1 cellular context compared by ENCODE assay signal in the genomic region with DNA sequence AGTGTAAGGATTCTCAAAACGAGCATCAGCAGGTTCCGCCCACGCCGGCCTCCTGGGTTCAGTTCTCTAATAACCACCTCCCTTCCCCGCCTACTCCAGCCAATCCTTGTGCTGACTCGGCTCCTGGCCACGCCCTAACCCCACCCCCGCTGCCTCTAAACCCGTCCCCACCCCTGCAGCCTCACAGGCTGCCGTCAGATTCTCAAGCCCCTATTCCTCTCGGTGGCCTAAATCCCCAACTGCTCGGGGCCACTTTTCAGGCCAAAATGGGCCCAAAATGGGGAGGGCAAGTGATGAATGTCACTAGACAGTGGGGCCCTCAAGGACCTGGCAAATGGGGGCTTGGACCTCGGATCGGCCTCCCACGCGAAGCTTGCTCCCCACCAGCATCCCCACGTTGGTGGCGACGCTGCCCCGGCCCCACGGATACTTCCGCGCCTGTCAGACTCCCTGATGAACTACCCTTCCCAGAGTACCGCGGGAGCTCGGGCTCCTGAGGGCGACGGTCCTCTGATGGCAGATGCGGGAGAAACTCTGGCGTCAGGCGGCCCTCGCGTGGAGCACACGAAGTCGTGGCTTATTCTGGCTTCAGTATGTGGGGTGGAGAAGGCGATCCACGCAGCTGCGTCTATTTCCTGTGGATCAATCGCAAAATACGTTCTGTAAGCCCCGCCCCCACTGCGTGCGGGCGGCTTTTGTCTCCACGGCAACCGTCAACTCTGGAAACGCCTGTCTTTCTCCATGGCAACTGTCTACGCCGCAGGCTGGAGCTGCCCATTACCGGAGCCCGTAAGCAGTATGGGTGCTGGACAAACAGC.
TF ChIP-seq lines count a peak whose summit lies in the region.

No MANE protein-coding gene starts in this region.

TF ChIP-seq in HEK293, 187 proteins besides CTCF, POLR2A, EP300 and RAD21 (continued from another document):
- TF ChIP-seq, protein P1, sequence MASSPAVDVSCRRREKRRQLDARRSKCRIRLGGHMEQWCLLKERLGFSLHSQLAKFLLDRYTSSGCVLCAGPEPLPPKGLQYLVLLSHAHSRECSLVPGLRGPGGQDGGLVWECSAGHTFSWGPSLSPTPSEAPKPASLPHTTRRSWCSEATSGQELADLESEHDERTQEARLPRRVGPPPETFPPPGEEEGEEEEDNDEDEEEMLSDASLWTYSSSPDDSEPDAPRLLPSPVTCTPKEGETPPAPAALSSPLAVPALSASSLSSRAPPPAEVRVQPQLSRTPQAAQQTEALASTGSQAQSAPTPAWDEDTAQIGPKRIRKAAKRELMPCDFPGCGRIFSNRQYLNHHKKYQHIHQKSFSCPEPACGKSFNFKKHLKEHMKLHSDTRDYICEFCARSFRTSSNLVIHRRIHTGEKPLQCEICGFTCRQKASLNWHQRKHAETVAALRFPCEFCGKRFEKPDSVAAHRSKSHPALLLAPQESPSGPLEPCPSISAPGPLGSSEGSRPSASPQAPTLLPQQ (tag by site-specific recombination; IDR thresholded peaks at IDR 0.05) = peak; percentile 79
- TF ChIP-seq ZNF585B (tag by site-specific recombination; IDR thresholded peaks at IDR 0.05) = no peak
- no peak for TF ChIP-seq ZNF280C (tag by site-specific recombination; IDR thresholded peaks at IDR 0.05)
- TF ChIP-seq ZNF335 (tag by site-specific recombination; conservative IDR thresholded peaks at IDR 0.05) = peak; percentile 99
- no peak for TF ChIP-seq ZNF514 (tag by site-specific recombination; IDR thresholded peaks at IDR 0.05)
- peak; percentile 55 for TF ChIP-seq KLF16 (tag by site-specific recombination; IDR thresholded peaks at IDR 0.05)
- 0 out of 2 replicates have a peak, but pooled peaks have one; percentile 66 for TF ChIP-seq ZNF785 (tag by site-specific recombination; IDR thresholded peaks at IDR 0.05)
- peak; percentile 77 for TF ChIP-seq ZBTB48 (tag by site-specific recombination; IDR thresholded peaks at IDR 0.05)
- TF ChIP-seq MYNN (tag by site-specific recombination; IDR thresholded peaks at IDR 0.05; ENCODE audit: borderline replicate concordance) = peak; percentile 95
- peak; percentile 12; the same call in 1 of the 2 replicates for TF ChIP-seq ZSCAN30 (tag by site-specific recombination; IDR thresholded peaks at IDR 0.05)
- TF ChIP-seq KLF9 (tag by site-specific recombination; IDR thresholded peaks at IDR 0.05; ENCODE audit: low read depth) = peak; percentile 56
- TF ChIP-seq ZEB2 (tag by site-specific recombination; IDR thresholded peaks at IDR 0.05) = peak; percentile 67; the same call in 1 of the 2 replicates
- peak; percentile 81 for TF ChIP-seq ZFHX2 (tag by site-specific recombination; conservative IDR thresholded peaks at IDR 0.05)
- TF ChIP-seq, protein P2, sequence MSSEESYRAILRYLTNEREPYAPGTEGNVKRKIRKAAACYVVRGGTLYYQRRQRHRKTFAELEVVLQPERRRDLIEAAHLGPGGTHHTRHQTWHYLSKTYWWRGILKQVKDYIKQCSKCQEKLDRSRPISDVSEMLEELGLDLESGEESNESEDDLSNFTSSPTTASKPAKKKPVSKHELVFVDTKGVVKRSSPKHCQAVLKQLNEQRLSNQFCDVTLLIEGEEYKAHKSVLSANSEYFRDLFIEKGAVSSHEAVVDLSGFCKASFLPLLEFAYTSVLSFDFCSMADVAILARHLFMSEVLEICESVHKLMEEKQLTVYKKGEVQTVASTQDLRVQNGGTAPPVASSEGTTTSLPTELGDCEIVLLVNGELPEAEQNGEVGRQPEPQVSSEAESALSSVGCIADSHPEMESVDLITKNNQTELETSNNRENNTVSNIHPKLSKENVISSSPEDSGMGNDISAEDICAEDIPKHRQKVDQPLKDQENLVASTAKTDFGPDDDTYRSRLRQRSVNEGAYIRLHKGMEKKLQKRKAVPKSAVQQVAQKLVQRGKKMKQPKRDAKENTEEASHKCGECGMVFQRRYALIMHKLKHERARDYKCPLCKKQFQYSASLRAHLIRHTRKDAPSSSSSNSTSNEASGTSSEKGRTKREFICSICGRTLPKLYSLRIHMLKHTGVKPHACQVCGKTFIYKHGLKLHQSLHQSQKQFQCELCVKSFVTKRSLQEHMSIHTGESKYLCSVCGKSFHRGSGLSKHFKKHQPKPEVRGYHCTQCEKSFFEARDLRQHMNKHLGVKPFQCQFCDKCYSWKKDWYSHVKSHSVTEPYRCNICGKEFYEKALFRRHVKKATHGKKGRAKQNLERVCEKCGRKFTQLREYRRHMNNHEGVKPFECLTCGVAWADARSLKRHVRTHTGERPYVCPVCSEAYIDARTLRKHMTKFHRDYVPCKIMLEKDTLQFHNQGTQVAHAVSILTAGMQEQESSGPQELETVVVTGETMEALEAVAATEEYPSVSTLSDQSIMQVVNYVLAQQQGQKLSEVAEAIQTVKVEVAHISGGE (tag by site-specific recombination; conservative IDR thresholded peaks at IDR 0.05; ENCODE audit: low read depth) = peak; percentile 41; the same call in 1 of the 2 replicates
- TF ChIP-seq ZSCAN18 (tag by site-specific recombination; IDR thresholded peaks at IDR 0.05) = no peak
- no peak for TF ChIP-seq ZNF354C (tag by site-specific recombination; IDR thresholded peaks at IDR 0.05; ENCODE audit: borderline replicate concordance, low read depth)
- TF ChIP-seq BCL11B (tag by site-specific recombination; IDR thresholded peaks at IDR 0.05; ENCODE audit: low read depth) = no peak
- no peak for TF ChIP-seq OVOL3 (tag by site-specific recombination; IDR thresholded peaks at IDR 0.05)
- TF ChIP-seq GLIS1 (tag by site-specific recombination; IDR thresholded peaks at IDR 0.05) = peak; percentile 87
- TF ChIP-seq ZNF660 (tag by site-specific recombination; IDR thresholded peaks at IDR 0.05) = peak; percentile 35; the same call in 1 of the 2 replicates
- TF ChIP-seq ZNF404 (tag by site-specific recombination; IDR thresholded peaks at IDR 0.05) = no peak
- TF ChIP-seq, protein P3, sequence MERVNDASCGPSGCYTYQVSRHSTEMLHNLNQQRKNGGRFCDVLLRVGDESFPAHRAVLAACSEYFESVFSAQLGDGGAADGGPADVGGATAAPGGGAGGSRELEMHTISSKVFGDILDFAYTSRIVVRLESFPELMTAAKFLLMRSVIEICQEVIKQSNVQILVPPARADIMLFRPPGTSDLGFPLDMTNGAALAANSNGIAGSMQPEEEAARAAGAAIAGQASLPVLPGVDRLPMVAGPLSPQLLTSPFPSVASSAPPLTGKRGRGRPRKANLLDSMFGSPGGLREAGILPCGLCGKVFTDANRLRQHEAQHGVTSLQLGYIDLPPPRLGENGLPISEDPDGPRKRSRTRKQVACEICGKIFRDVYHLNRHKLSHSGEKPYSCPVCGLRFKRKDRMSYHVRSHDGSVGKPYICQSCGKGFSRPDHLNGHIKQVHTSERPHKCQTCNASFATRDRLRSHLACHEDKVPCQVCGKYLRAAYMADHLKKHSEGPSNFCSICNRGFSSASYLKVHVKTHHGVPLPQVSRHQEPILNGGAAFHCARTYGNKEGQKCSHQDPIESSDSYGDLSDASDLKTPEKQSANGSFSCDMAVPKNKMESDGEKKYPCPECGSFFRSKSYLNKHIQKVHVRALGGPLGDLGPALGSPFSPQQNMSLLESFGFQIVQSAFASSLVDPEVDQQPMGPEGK (tag by site-specific recombination; IDR thresholded peaks at IDR 0.05) = peak; percentile 84
- 0 out of 2 replicates have a peak, but pooled peaks have one; percentile 5 for TF ChIP-seq ZIC2 (tag by site-specific recombination; IDR thresholded peaks at IDR 0.05)
- TF ChIP-seq ZBTB20 (tag by site-specific recombination; IDR thresholded peaks at IDR 0.05) = peak; percentile 73
- TF ChIP-seq GLIS2 (tag by site-specific recombination; IDR thresholded peaks at IDR 0.05) = peak; percentile 97
- TF ChIP-seq ZNF10 (tag by site-specific recombination; IDR thresholded peaks at IDR 0.05) = no peak
- TF ChIP-seq ZBTB17 (tag by site-specific recombination; IDR thresholded peaks at IDR 0.05) = peak; percentile 79
- TF ChIP-seq SP2 (tag by site-specific recombination; IDR thresholded peaks at IDR 0.05) = peak; percentile 72
- TF ChIP-seq, protein P4, sequence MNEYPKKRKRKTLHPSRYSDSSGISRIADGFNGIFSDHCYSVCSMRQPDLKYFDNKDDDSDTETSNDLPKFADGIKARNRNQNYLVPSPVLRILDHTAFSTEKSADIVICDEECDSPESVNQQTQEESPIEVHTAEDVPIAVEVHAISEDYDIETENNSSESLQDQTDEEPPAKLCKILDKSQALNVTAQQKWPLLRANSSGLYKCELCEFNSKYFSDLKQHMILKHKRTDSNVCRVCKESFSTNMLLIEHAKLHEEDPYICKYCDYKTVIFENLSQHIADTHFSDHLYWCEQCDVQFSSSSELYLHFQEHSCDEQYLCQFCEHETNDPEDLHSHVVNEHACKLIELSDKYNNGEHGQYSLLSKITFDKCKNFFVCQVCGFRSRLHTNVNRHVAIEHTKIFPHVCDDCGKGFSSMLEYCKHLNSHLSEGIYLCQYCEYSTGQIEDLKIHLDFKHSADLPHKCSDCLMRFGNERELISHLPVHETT (tag by site-specific recombination; IDR thresholded peaks at IDR 0.05) = 0 out of 2 replicates have a peak, but pooled peaks have one; percentile 28
- TF ChIP-seq ZFP37 (tag by site-specific recombination; IDR thresholded peaks at IDR 0.05) = 0 out of 2 replicates have a peak, but pooled peaks have one; percentile 52
